15 cellular contexts compared by ENCODE assay signal in the genomic region with DNA sequence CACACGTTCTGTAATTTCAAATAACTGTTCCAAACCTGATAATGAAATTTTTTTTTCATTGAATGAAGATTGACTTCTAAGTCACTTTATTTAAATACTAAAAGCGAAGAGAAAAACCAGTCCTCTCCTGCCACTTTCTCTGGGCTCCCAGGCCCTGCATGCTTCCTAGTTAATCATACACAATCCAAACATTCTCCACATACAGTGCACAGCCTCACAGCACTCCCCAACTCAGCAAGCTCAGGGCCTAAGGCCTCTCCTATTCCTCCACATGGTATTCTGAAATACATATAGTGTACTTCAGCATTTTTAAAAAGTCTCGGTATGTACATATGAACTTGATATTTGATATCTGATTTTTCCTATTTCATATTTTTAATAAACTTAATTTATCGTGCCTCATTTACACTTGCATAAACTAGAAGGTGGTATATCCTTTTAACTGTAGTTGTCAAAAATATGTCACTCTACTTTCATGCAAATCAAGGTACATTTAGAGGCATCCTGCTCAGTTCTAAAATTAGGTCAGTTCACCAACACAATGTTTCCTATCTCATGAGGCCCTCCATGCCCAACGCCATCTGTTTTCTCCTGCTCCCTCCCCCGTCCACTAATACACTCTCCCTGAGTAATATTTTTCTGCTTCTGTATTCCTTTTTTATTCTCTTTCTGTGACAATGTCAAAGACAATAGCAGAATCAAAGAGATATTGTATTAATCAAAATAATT.
DNase-seq lines count a peak whose midpoint lies in the region; ATAC-seq and FAIRE-seq lines count a peak whose summit lies in the region.
"Had no signal": no experiment of that assay in that cellular context is flagged by ENCODE, and none has a peak within 500 bp of the region (broad histone marks: within the 10 kb centered on the region; RNA-seq: fewer than 3 reads in every experiment).

No MANE protein-coding gene starts in this region.

- no peak for FAIRE-seq in HTR-8/SVneo (lab: Jason Lieb, UNC)

- H3K4me3 ChIP-seq in right cardiac atrium (ENCODE audit: low read length) = no peak overlapping the region
- H3K4me3 ChIP-seq: dorsolateral prefrontal cortex had no signal

- ATAC-seq in left cardiac atrium (peak; percentile 48 to 53), right cardiac atrium (no peak)
- ATAC-seq: HCT116 had no signal

- no peaks in the 10 kb centered on the region for H3K4me1 ChIP-seq in right cardiac atrium (ENCODE audit: control insufficient read depth, insufficient read depth, low read length)

- DNase-seq in left cardiac atrium = no peak
- no peak for DNase-seq in right cardiac atrium
- peak; percentile 27 for DNase-seq in NCI-H69 (lab: John Stamatoyannopoulos, UW)
- DNase-seq in glomerular visceral epithelial cell (ENCODE audit: extremely low spot score) = peak; percentile 53
- no peak for DNase-seq in DMS79 treated with DMSO at 0.1 percent for 48 hours (lab: John Stamatoyannopoulos, UW)
- no peak for DNase-seq in H4 (ENCODE audit: low spot score)
- DNase-seq in HTR-8/SVneo (ENCODE audit: insufficient read length, low spot score) = no peak
- DNase-seq in 8988T = no peak
- DNase-seq: activated CD4-positive, alpha-beta memory T cell treated with anti-CD3 and anti-CD28 coated beads for 36 hours; anterior cingulate cortex; DMS53; stimulated activated CD4-positive, alpha-beta T cell treated with anti-CD3 and anti-CD28 coated beads, Interleukin-2, amount 100 ng/mL, for 48 hours; stimulated activated CD8-positive, alpha-beta memory T cell treated with anti-CD3 and anti-CD28 coated beads, Interleukin-4, amount 100 ng/mL, for 48 hours had no signal

- no peaks in the 10 kb centered on the region for H3K9me3 ChIP-seq in right cardiac atrium (ENCODE audit: control insufficient read depth, low read length)

- WGBS in right cardiac atrium = 50% methylated on average over 6 of the region's 6 CpGs

- no peak overlapping the region for H3K27ac ChIP-seq in right cardiac atrium (ENCODE audit: low read length)

- no peaks in the 10 kb centered on the region for H3K27me3 ChIP-seq in right cardiac atrium (ENCODE audit: control insufficient read depth, insufficient read depth)
- H3K27me3 ChIP-seq: dorsolateral prefrontal cortex had no signal

- intact Hi-C loops in left cardiac atrium (cut with DNase I) = no loop called here
- intact Hi-C loops in right cardiac atrium (cut with DNase I) = no loop called here

Comparison
In these comparisons a context has a peak if more than half of its experiments do, and no peak if none do; other contexts are left out.
1. ATAC-seq: peak in left cardiac atrium (2 of 2); none in right cardiac atrium (0 of 2).
2. DNase-seq: peak in NCI-H69 (single experiment) and glomerular visceral epithelial cell (single experiment); none in left cardiac atrium (single experiment), right cardiac atrium (0 of 3), DMS79 treated with DMSO at 0.1 percent for 48 hours (single experiment), H4 (single experiment), HTR-8/SVneo (single experiment) and 8988T (single experiment).